8 cellular contexts compared by ENCODE assay signal in genomic region chr1:234980224-234980656, GRCh38.
A peak's percentile ranks its signal among the peaks of the same experiment; 100 is the strongest.
DNase-seq lines count a peak whose midpoint lies in the region; ATAC-seq, FAIRE-seq and TF ChIP-seq lines count a peak whose summit lies in the region.

No MANE protein-coding gene starts in this region.

- no peak overlapping the region for H3K4me3 Mint-ChIP-seq in astrocyte (ENCODE audit: unreplicated experiment)

- FAIRE-seq in astrocyte (lab: Jason Lieb, UNC), result no peak

- peak overlapping the region; percentile 65 for H3K4me2 ChIP-seq in astrocyte (ENCODE audit: low read length)

- H3K27me3 ChIP-seq in astrocyte (ENCODE audit: insufficient read depth, low read length) (no peaks in the 10 kb centered on the region), muscle layer of colon (ENCODE audit: control insufficient read depth in 1 of 2, insufficient read depth in 2 of 2, low read length in 2 of 2) (no peaks in the 10 kb centered on the region)

- H3K4me1 ChIP-seq in astrocyte (ENCODE audit: insufficient read depth, low read length), result peaks cover 65% of the 10 kb centered on the region
- peaks cover 39% of the 10 kb centered on the region for H3K4me1 ChIP-seq in muscle layer of colon (ENCODE audit: insufficient read depth, low read length)

- DNase-seq in A172 (ENCODE audit: low spot score) (peak; percentile 85), astrocyte (ENCODE audit: low read depth) (peak; percentile 91), amygdala (lab: John Stamatoyannopoulos, UW) (no peak), NCI-H748 treated with DMSO at 0.1 percent for 48 hours (lab: John Stamatoyannopoulos, UW) (no peak), foreskin fibroblast (no peak)

- H3K36me3 ChIP-seq in astrocyte (ENCODE audit: insufficient read depth, low read length) (no peaks in the 10 kb centered on the region), muscle layer of colon (ENCODE audit: insufficient read depth, low read length) (no peaks in the 10 kb centered on the region)

- H3K27ac Mint-ChIP-seq in astrocyte (ENCODE audit: unreplicated experiment), result peak overlapping the region; percentile 96

- no peaks in the 10 kb centered on the region for H3K27me3 Mint-ChIP-seq in astrocyte (ENCODE audit: low read depth, unreplicated experiment)

- H4K20me1 ChIP-seq in astrocyte (ENCODE audit: insufficient read depth, low read length), result no peaks in the 10 kb centered on the region

- no peak overlapping the region for H3K4me3 ChIP-seq in astrocyte (ENCODE audit: insufficient read depth, low read depth, low read length)
- H3K4me3 ChIP-seq in muscle layer of colon (ENCODE audit: low read depth in 1 of 2, low read length in 2 of 2), result peak overlapping the region in 1 of 2 donors; percentile 14
- no peak overlapping the region for H3K4me3 ChIP-seq in foreskin fibroblast (ENCODE audit: low read depth in 1 of 2, low read length in 2 of 2)

- TF ChIP-seq CTCF in astrocyte (IDR thresholded peaks at IDR 0.05; ENCODE audit: insufficient read depth, low read depth, low read length) (no peak), foreskin fibroblast (IDR thresholded peaks at IDR 0.05; ENCODE audit: low read depth, low read length) (no peak)

- no peak overlapping the region for H2AFZ ChIP-seq in astrocyte (ENCODE audit: low read depth, low read length)

- H3K9me3 ChIP-seq in astrocyte (ENCODE audit: insufficient read depth, low read depth, low read length), result no peaks in the 10 kb centered on the region
- H3K9me3 ChIP-seq in muscle layer of colon (ENCODE audit: low read length), result no peaks in the 10 kb centered on the region

- H3K79me2 ChIP-seq in astrocyte (ENCODE audit: insufficient read depth, low read length), result no peaks in the 10 kb centered on the region

- H3K27ac ChIP-seq in astrocyte (ENCODE audit: low read depth, low read length) (peak overlapping the region; percentile 96), muscle layer of colon (ENCODE audit: low read depth, low read length) (peak overlapping the region; percentile 70)

- peak overlapping the region; percentile 75 for H3K9ac ChIP-seq in astrocyte (ENCODE audit: low read length)
- H3K9ac ChIP-seq in muscle layer of colon (ENCODE audit: low read length), result no peak overlapping the region

- H3K4me1 Mint-ChIP-seq in astrocyte (ENCODE audit: low read depth, unreplicated experiment), result peaks cover 63% of the 10 kb centered on the region

- ATAC-seq in GM21737 (IDR thresholded peaks at IDR 0.05; ENCODE audit: unreplicated experiment) (peak; percentile 2), HG03432 (IDR thresholded peaks at IDR 0.05; ENCODE audit: unreplicated experiment) (no peak)

- no peaks in the 10 kb centered on the region for H3K36me3 Mint-ChIP-seq in astrocyte (ENCODE audit: low read depth, unreplicated experiment)

- H3K9me3 Mint-ChIP-seq in astrocyte (ENCODE audit: unreplicated experiment), result no peaks in the 10 kb centered on the region

Comparison
In these comparisons a context has a peak if more than half of its experiments do, and no peak if none do; other contexts are left out.
1. DNase-seq: peak in A172 (single experiment) and astrocyte (single experiment); none in amygdala (0 of 56), NCI-H748 treated with DMSO at 0.1 percent for 48 hours (single experiment) and foreskin fibroblast (0 of 2).